1 cellular context compared by ENCODE assay signal in the genomic region with DNA sequence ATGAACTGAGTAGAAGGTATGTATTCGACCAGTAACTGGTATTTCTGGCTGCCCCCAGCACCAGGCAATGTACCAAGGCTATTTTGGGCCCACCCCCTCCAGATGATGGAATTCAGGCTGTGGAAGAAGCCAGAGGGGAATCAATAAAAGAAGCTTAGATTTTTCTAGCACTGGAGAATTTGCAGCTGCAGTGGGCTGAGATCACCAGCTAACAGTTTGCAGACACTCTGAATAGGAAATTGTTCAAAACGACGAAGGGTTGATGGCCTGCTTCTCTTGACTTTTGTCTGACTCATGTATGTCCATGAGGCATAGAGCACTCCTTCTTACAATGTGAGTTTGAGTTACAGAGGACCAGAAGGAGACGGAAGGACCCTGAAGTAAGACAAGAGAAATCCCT.
TF ChIP-seq lines count a peak whose summit lies in the region.

No MANE protein-coding gene starts in this region.

TF ChIP-seq in WTC11, 78 proteins besides CTCF, POLR2A, EP300 and RAD21 (continued from another document):
- TF ChIP-seq ZNF281 (CRISPR knock-in tag; IDR thresholded peaks at IDR 0.05) (no peak), JAZF1 (CRISPR knock-in tag; IDR thresholded peaks at IDR 0.05) (no peak), ZBTB21 (CRISPR knock-in tag; IDR thresholded peaks at IDR 0.05; ENCODE audit: borderline replicate concordance) (no peak), CREM (CRISPR knock-in tag; IDR thresholded peaks at IDR 0.05) (no peak), FOXJ3 (CRISPR knock-in tag; IDR thresholded peaks at IDR 0.05; ENCODE audit: borderline replicate concordance) (no peak), TCF7 (CRISPR knock-in tag; IDR thresholded peaks at IDR 0.05; ENCODE audit: low read depth) (no peak), CBFB (CRISPR knock-in tag; IDR thresholded peaks at IDR 0.05; ENCODE audit: low read depth) (no peak)
TF ChIP-seq in WTC11: peak in this region for 0.
